Comparison of ENCODE assay signal across 8 cellular contexts in genomic region chr3:49428697-49429100, GRCh38. TPM values are rescaled to one million over a fixed set of nuclear protein-coding genes. Genes with fewer than 3 reads are reported as not detected.
DNase-seq lines count a peak whose midpoint lies in the region; ATAC-seq and TF ChIP-seq lines count a peak whose summit lies in the region.

No MANE protein-coding gene starts in this region.

- H3K9me3 Mint-ChIP-seq in CD4-positive, alpha-beta memory T cell: no peaks in the 10 kb centered on the region

- TF ChIP-seq POLR2A in uterus (IDR thresholded peaks at IDR 0.05): no peak

- ATAC-seq in HG03354 (IDR thresholded peaks at IDR 0.05; ENCODE audit: poor library complexity, severe bottlenecking, unreplicated experiment) (peak; percentile 4), lower lobe of right lung (peak; percentile 5 to 22), GM21526 (IDR thresholded peaks at IDR 0.05; ENCODE audit: low FRiP score, unreplicated experiment) (no peak)

- H3K4me3 Mint-ChIP-seq in CD4-positive, alpha-beta memory T cell: peak overlapping the region; percentile 90 to 97 (median 95)

- H3K4me1 ChIP-seq in CD4-positive, alpha-beta memory T cell (ENCODE audit: insufficient read depth, low read length): peaks cover 22% of the 10 kb centered on the region
- H3K4me1 ChIP-seq in lower lobe of right lung: peaks cover 13% of the 10 kb centered on the region
- peaks cover 0 to 5% of the 10 kb centered on the region in 2 donors for H3K4me1 ChIP-seq in uterus

- H3K27me3 Mint-ChIP-seq in CD4-positive, alpha-beta memory T cell: no peaks in the 10 kb centered on the region

- TF ChIP-seq CTCF in brain microvascular endothelial cell (IDR thresholded peaks at IDR 0.05; ENCODE audit: low read depth, low read length, missing control alignments): peak; percentile 25
- TF ChIP-seq CTCF in lower lobe of right lung (IDR thresholded peaks at IDR 0.05): no peak
- no peak for TF ChIP-seq CTCF in uterus (IDR thresholded peaks at IDR 0.05)

- H3K9me3 ChIP-seq in CD4-positive, alpha-beta memory T cell (ENCODE audit: control insufficient read depth in 1 of 2, low read length in 2 of 2): no peaks in the 10 kb centered on the region
- no peaks in the 10 kb centered on the region for H3K9me3 ChIP-seq in lower lobe of right lung
- H3K9me3 ChIP-seq in uterus: no peaks in the 10 kb centered on the region

- H3K4me3 ChIP-seq in CD4-positive, alpha-beta memory T cell (ENCODE audit: low read length in 2 of 2): peak overlapping the region; percentile 55 to 86
- H3K4me3 ChIP-seq in brain microvascular endothelial cell (ENCODE audit: low read depth, low read length) (peak overlapping the region; percentile 80), lower lobe of right lung (peak overlapping the region; percentile 82), uterus (peak overlapping the region; percentile 67 to 75)

- DNase-seq in CD4-positive, alpha-beta memory T cell: no peak
- DNase-seq in brain microvascular endothelial cell (no peak), lower lobe of right lung (no peak), uterus (no peak), NCI-H2107 (lab: John Stamatoyannopoulos, UW) (no peak), SK-N-DZ (ENCODE audit: low spot score) (no peak)

- H3K27ac Mint-ChIP-seq in CD4-positive, alpha-beta memory T cell: peak overlapping the region; percentile 85 to 97 (median 94)

- peaks cover 5 to 7% of the 10 kb centered on the region in 2 donors for H3K36me3 Mint-ChIP-seq in CD4-positive, alpha-beta memory T cell

- no peaks in the 10 kb centered on the region for H3K27me3 ChIP-seq in CD4-positive, alpha-beta memory T cell (ENCODE audit: insufficient read depth, low read length)
- H3K27me3 ChIP-seq in brain microvascular endothelial cell (replicated peaks) (no peaks in the 10 kb centered on the region), lower lobe of right lung (ENCODE audit: low read depth) (no peaks in the 10 kb centered on the region), uterus (no peaks in the 10 kb centered on the region)

- H3K4me1 Mint-ChIP-seq in CD4-positive, alpha-beta memory T cell: peaks cover 8 to 33% (median 22%) of the 10 kb centered on the region in 4 donors

- intact Hi-C loops in CD4-positive, alpha-beta memory T cell (cut with micrococcal nuclease): loop anchor here (1.0 kb wide), 5 partner anchors 12 to 88 kb away; partner anchors contain the start of genes DAG1, GPX1, TCTA and USP4
- intact Hi-C loops in lower lobe of right lung (cut with DNase I) (no loop called here), uterus (cut with DNase I; ENCODE audit: low total_unique reads) (no loop called here)

- no peaks in the 10 kb centered on the region for H3K36me3 ChIP-seq in CD4-positive, alpha-beta memory T cell (ENCODE audit: insufficient read depth, low read length)
- peaks cover 4% of the 10 kb centered on the region for H3K36me3 ChIP-seq in brain microvascular endothelial cell (replicated peaks)
- H3K36me3 ChIP-seq in lower lobe of right lung: peaks cover 20% of the 10 kb centered on the region
- no peaks in the 10 kb centered on the region for H3K36me3 ChIP-seq in uterus

- in situ Hi-C loops in brain microvascular endothelial cell (cut with HindIII; ENCODE audit: low pct_ligation_motif_present, low sequenced_read_pairs): no loop called here

- POLR2A ChIA-PET in CD4-positive, alpha-beta memory T cell (lab: Charles Lee; ENCODE audit: partially characterized antibody): interaction anchor here (0.6 to 4.4 kb wide), 16 partner anchors 8 to 1109 kb away, joined by 3 to 43 read pairs (median 5); partner anchors contain the start of genes DAG1, GPX1, IMPDH2 and KLHDC8B

- H3K27ac ChIP-seq in CD4-positive, alpha-beta memory T cell (ENCODE audit: low read depth, low read length): peak overlapping the region; percentile 63
- H3K27ac ChIP-seq in brain microvascular endothelial cell (peak overlapping the region; percentile 93), lower lobe of right lung (peak overlapping the region; percentile 89), uterus (peak overlapping the region; percentile 83 to 91)

- CTCF ChIA-PET in CD4-positive, alpha-beta memory T cell (lab: Charles Lee; ENCODE audit: partially characterized antibody): interaction anchor here (0.6 to 2.6 kb wide), 8 partner anchors 9 to 304 kb away, joined by 3 to 16 read pairs (median 6); partner anchors contain the start of gene USP4

RNA-seq across cellular contexts. Expression of gene NICN1, which starts 0.4 kb away (rescaled TPM):
- 10 to 100 TPM; 16.7 to 17.8 TPM for total RNA-seq in CD4-positive, alpha-beta memory T cell
- polyA plus RNA-seq in CD4-positive, alpha-beta memory T cell: 1 to 10 TPM; 4.1 to 6.2 TPM
- total RNA-seq in lower lobe of right lung (22.1 TPM), uterus (10 to 100 TPM in 1 of 4 donors, 1 to 10 TPM in 3; 4.4 to 23.4 (median 6.8) TPM)
- polyA plus RNA-seq in SK-N-DZ (2014; cell fraction: cytosol; rRNA removed): 6.7 and 8.0 TPM in 2 replicates
- 41.9 and 49.9 TPM in 2 replicates for polyA plus RNA-seq in SK-N-DZ (2014; cell fraction: nucleus; rRNA removed)

RNA-seq across cellular contexts. Expression of gene AMT, which starts 6.4 kb away (rescaled TPM):
- total RNA-seq in CD4-positive, alpha-beta memory T cell: 1 to 10 TPM; 6.4 to 7.6 TPM
- under 1 TPM; 0.15 to 0.83 TPM for polyA plus RNA-seq in CD4-positive, alpha-beta memory T cell
- total RNA-seq in lower lobe of right lung (8.4 TPM), uterus (10 to 100 TPM in 3 of 4 donors, 1 to 10 TPM in 1; 1.5 to 17.9 (median 14.0) TPM)
- polyA plus RNA-seq in SK-N-DZ (2014; cell fraction: cytosol; rRNA removed): 25.3 and 29.1 TPM in 2 replicates
- polyA plus RNA-seq in SK-N-DZ (2014; cell fraction: nucleus; rRNA removed): 46.0 and 58.1 TPM in 2 replicates

RNA-seq across cellular contexts. Expression of gene TCTA, which starts 16.5 kb away (rescaled TPM):
- total RNA-seq in CD4-positive, alpha-beta memory T cell: 10 to 100 TPM; 38.0 to 39.0 TPM
- polyA plus RNA-seq in CD4-positive, alpha-beta memory T cell: 10 to 100 TPM; 27.8 to 37.8 TPM
- 38.8 TPM for total RNA-seq in lower lobe of right lung
- 10 to 100 TPM in 3 of 4 donors, 1 to 10 TPM in 1; 2.1 to 26.0 (median 18.7) TPM for total RNA-seq in uterus
- polyA plus RNA-seq in SK-N-DZ (2014; cell fraction: cytosol; rRNA removed): 13.0 and 15.2 TPM in 2 replicates
- 1.9 and 5.5 TPM in 2 replicates for polyA plus RNA-seq in SK-N-DZ (2014; cell fraction: nucleus; rRNA removed)

RNA-seq across cellular contexts. Expression of gene RHOA, which starts 16.9 kb away (rescaled TPM):
- total RNA-seq in CD4-positive, alpha-beta memory T cell: 100 to 1,000 TPM; 246 to 269 TPM
- polyA plus RNA-seq in CD4-positive, alpha-beta memory T cell: 100 to 1,000 TPM; 616 to 784 TPM
- total RNA-seq in lower lobe of right lung (601 TPM), uterus (100 to 1,000 TPM; 282 to 493 (median 419) TPM)
- polyA plus RNA-seq in SK-N-DZ (2014; cell fraction: cytosol; rRNA removed): 289 and 303 TPM in 2 replicates
- 135 and 139 TPM in 2 replicates for polyA plus RNA-seq in SK-N-DZ (2014; cell fraction: nucleus; rRNA removed)

RNA-seq across cellular contexts. Expression of gene DAG1, which starts 41.4 kb away (rescaled TPM):
- total RNA-seq in CD4-positive, alpha-beta memory T cell: 10 to 100 TPM; 15.3 to 18.0 TPM
- 1 to 10 TPM; 2.7 to 5.0 TPM for polyA plus RNA-seq in CD4-positive, alpha-beta memory T cell
- total RNA-seq in lower lobe of right lung (71.5 TPM), uterus (10 to 100 TPM; 34.3 to 76.4 (median 48.1) TPM)
- polyA plus RNA-seq in SK-N-DZ (2014; cell fraction: cytosol; rRNA removed): 22.4 and 28.7 TPM in 2 replicates
- 16.3 and 19.0 TPM in 2 replicates for polyA plus RNA-seq in SK-N-DZ (2014; cell fraction: nucleus; rRNA removed)
